8 cellular contexts compared by ENCODE assay signal in genomic region chr17:5234645-5235576, GRCh38. TPM values are rescaled to one million over a fixed set of nuclear protein-coding genes. Genes with fewer than 3 reads are reported as not detected.
DNase-seq lines count a peak whose midpoint lies in the region; ATAC-seq and TF ChIP-seq lines count a peak whose summit lies in the region.

SCIMP (minus strand) TSS chr17:5234860; CDS start chr17:5234755, 105 bp downstream.

- no peaks in the 10 kb centered on the region for H3K9me3 ChIP-seq in tibial artery

- no peaks in the 10 kb centered on the region for H3K9me3 Mint-ChIP-seq in activated naive CD4-positive, alpha-beta T cell treated with anti-CD3 and anti-CD28 coated beads, Interleukin-2, amount 50 U/mL, for 24 hours
- no peaks in the 10 kb centered on the region for H3K9me3 Mint-ChIP-seq in activated naive CD4-positive, alpha-beta T cell treated with anti-CD3 and anti-CD28 coated beads, Interleukin-2, amount 10 ng/mL, durations not matched to agents 7 days and 5 days
- no peaks in the 10 kb centered on the region for H3K9me3 Mint-ChIP-seq in osteocyte (ENCODE audit: unreplicated experiment)

- CTCF ChIA-PET in activated naive CD4-positive, alpha-beta T cell treated with anti-CD3 and anti-CD28 coated beads, Interleukin-2, amount 10 ng/mL, durations not matched to agents 7 days and 5 days (lab: Charles Lee): no interaction called here

- H3K4me3 ChIP-seq in coronary artery: peak within 1 kb of the TSS; percentile 42
- peak within 1 kb of the TSS in 1 of 2 donors; percentile 20 for H3K4me3 ChIP-seq in tibial artery

- no peak for DNase-seq in activated naive CD4-positive, alpha-beta T cell treated with anti-CD3 and anti-CD28 coated beads, Interleukin-2, amount 10 ng/mL, durations not matched to agents 7 days and 5 days
- DNase-seq in coronary artery (ENCODE audit: low spot score) (no peak), tibial artery (peak; percentile 49 to 74), osteocyte (ENCODE audit: extremely low spot score, unreplicated experiment) (no peak), NCI-H2227 (lab: John Stamatoyannopoulos, UW; ENCODE audit: unreplicated experiment) (no peak)
- DNase-seq in stimulated activated CD4-positive, alpha-beta T cell treated with anti-CD3 and anti-CD28 coated beads, Interleukin-2, amount 100 ng/mL, for 24 hours: no peak

- peaks cover 4% of the 10 kb centered on the region for H3K36me3 Mint-ChIP-seq in activated naive CD4-positive, alpha-beta T cell treated with anti-CD3 and anti-CD28 coated beads, Interleukin-2, amount 50 U/mL, for 24 hours
- H3K36me3 Mint-ChIP-seq in activated naive CD4-positive, alpha-beta T cell treated with anti-CD3 and anti-CD28 coated beads, Interleukin-2, amount 10 ng/mL, durations not matched to agents 7 days and 5 days: no peaks in the 10 kb centered on the region
- H3K36me3 Mint-ChIP-seq in osteocyte (ENCODE audit: unreplicated experiment): peaks cover 2% of the 10 kb centered on the region

- no peaks in the 10 kb centered on the region for H3K27me3 ChIP-seq in tibial artery

- H3K36me3 ChIP-seq in tibial artery: peaks cover 0 to 42% (median 7%) of the 10 kb centered on the region in 3 donors

- intact Hi-C loops in tibial artery (cut with DNase I; ENCODE audit: low total_unique reads): no loop called here

- no peak within 1 kb of the TSS for H3K4me3 Mint-ChIP-seq in activated naive CD4-positive, alpha-beta T cell treated with anti-CD3 and anti-CD28 coated beads, Interleukin-2, amount 50 U/mL, for 24 hours
- H3K4me3 Mint-ChIP-seq in activated naive CD4-positive, alpha-beta T cell treated with anti-CD3 and anti-CD28 coated beads, Interleukin-2, amount 10 ng/mL, durations not matched to agents 7 days and 5 days: no peak within 1 kb of the TSS
- no peak within 1 kb of the TSS for H3K4me3 Mint-ChIP-seq in osteocyte (ENCODE audit: unreplicated experiment)

- H3K4me1 Mint-ChIP-seq in activated naive CD4-positive, alpha-beta T cell treated with anti-CD3 and anti-CD28 coated beads, Interleukin-2, amount 50 U/mL, for 24 hours: peaks cover 23% of the 10 kb centered on the region
- H3K4me1 Mint-ChIP-seq in activated naive CD4-positive, alpha-beta T cell treated with anti-CD3 and anti-CD28 coated beads, Interleukin-2, amount 10 ng/mL, durations not matched to agents 7 days and 5 days: peaks cover 9% of the 10 kb centered on the region
- no peaks in the 10 kb centered on the region for H3K4me1 Mint-ChIP-seq in osteocyte (ENCODE audit: unreplicated experiment)

- TF ChIP-seq CTCF in coronary artery (IDR thresholded peaks at IDR 0.05) (no peak), tibial artery (IDR thresholded peaks at IDR 0.05) (no peak), osteocyte (IDR thresholded peaks at IDR 0.05) (no peak)

- H3K27ac ChIP-seq in coronary artery: peak within 1 kb of the TSS in 1 of 2 donors; percentile 64
- no peak within 1 kb of the TSS for H3K27ac ChIP-seq in tibial artery

- ATAC-seq in HG03280 (IDR thresholded peaks at IDR 0.05; ENCODE audit: unreplicated experiment): peak; percentile 44

- H3K27ac Mint-ChIP-seq in activated naive CD4-positive, alpha-beta T cell treated with anti-CD3 and anti-CD28 coated beads, Interleukin-2, amount 50 U/mL, for 24 hours: peak within 1 kb of the TSS; percentile 55
- H3K27ac Mint-ChIP-seq in activated naive CD4-positive, alpha-beta T cell treated with anti-CD3 and anti-CD28 coated beads, Interleukin-2, amount 10 ng/mL, durations not matched to agents 7 days and 5 days: no peak within 1 kb of the TSS
- no peak within 1 kb of the TSS for H3K27ac Mint-ChIP-seq in osteocyte (ENCODE audit: unreplicated experiment)

- H3K4me1 ChIP-seq in tibial artery: no peaks in the 10 kb centered on the region

- H3K27me3 Mint-ChIP-seq in activated naive CD4-positive, alpha-beta T cell treated with anti-CD3 and anti-CD28 coated beads, Interleukin-2, amount 50 U/mL, for 24 hours: no peaks in the 10 kb centered on the region
- H3K27me3 Mint-ChIP-seq in activated naive CD4-positive, alpha-beta T cell treated with anti-CD3 and anti-CD28 coated beads, Interleukin-2, amount 10 ng/mL, durations not matched to agents 7 days and 5 days: no peaks in the 10 kb centered on the region
- no peaks in the 10 kb centered on the region for H3K27me3 Mint-ChIP-seq in osteocyte (ENCODE audit: unreplicated experiment)

RNA-seq across cellular contexts. Expression of gene SCIMP, which starts in this region (rescaled TPM):
- total RNA-seq in osteocyte: not detected in 2 replicates

Comparison
In these comparisons a context has a peak if more than half of its experiments do, and no peak if none do; other contexts are left out.
1. DNase-seq: peak in tibial artery (2 of 2); none in activated naive CD4-positive, alpha-beta T cell treated with anti-CD3 and anti-CD28 coated beads, Interleukin-2, amount 10 ng/mL, durations not matched to agents 7 days and 5 days (single experiment), coronary artery (single experiment), stimulated activated CD4-positive, alpha-beta T cell treated with anti-CD3 and anti-CD28 coated beads, Interleukin-2, amount 100 ng/mL, for 24 hours (0 of 2), osteocyte (single experiment) and NCI-H2227 (single experiment).